ENCODE assay signal across 8 cellular contexts in the genomic region with DNA sequence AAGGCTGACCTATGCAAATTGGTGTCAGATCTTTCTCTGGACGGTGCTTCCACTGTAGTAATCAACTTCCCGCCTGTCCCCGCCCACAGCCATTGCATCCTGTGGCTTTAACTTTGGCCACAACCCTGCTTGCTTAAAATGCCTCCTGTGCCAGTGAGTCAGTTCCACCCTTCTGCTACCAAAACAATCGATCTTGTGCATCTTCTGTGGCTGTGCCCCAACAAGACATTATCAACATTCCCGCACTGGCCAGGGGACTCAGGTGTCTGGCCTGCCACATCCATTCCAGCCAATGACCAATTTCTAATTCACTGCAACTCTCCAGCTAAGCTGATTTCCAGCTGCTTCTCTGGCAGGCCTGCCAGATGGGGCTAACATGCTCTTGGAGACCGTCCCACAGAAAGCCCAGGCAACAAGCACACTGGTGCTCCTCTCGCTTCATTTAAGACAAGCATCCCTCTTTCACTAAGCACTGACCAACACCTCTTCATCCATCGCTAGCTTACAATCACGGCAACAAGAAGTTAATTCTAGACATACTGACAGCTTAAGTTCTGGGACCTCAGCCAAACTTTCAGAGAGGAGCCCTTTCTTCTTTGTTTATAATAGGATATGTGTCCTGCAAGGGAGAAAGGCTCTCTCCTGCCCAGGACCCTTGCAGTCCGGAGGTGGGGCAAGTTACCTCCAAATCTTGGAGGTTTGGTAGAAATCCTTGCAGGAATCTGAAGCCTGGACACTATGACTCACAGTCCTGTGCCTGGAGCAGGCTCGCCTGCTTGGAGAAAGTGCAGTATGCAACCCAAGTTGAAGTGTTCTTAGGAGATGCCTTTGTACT. TPM values are rescaled to one million over a fixed set of nuclear protein-coding genes. Genes with fewer than 3 reads are reported as not detected.
DNase-seq lines count a peak whose midpoint lies in the region; ATAC-seq and TF ChIP-seq lines count a peak whose summit lies in the region.

No MANE protein-coding gene starts in this region.

- no peak for TF ChIP-seq CTCF in VCaP (conservative IDR thresholded peaks at IDR 0.05)

- peak overlapping the region; percentile 61 for H3K27ac ChIP-seq in VCaP

- intact Hi-C loops in Right ventricle myocardium superior (cut with DNase I): no loop called here

- DNase-seq in activated T-cell treated with anti-CD3 and anti-CD28 coated beads for 48 hours (ENCODE audit: low read depth) (peak; percentile 33), Right ventricle myocardium superior (peak; percentile 55), SK-N-DZ (ENCODE audit: low spot score) (no peak), GF-D8 (lab: John Stamatoyannopoulos, UW) (no peak)
- no peak for DNase-seq in activated T-cell treated with anti-CD3 and anti-CD28 coated beads, Interleukin-2, amount 50 U/mL, for 4 hours
- peak; percentile 20 to 51 for DNase-seq in stimulated activated CD4-positive, alpha-beta T cell treated with anti-CD3 and anti-CD28 coated beads, Interleukin-4, amount 100 ng/mL, for 48 hours (ENCODE audit: low read depth in 2 of 2)

- H3K27me3 Mint-ChIP-seq in activated T-cell treated with anti-CD3 and anti-CD28 coated beads, Interleukin-2, amount 50 U/mL, for 4 hours (ENCODE audit: low read depth): peaks cover 15% of the 10 kb centered on the region

- H3K4me1 Mint-ChIP-seq in activated T-cell treated with anti-CD3 and anti-CD28 coated beads, Interleukin-2, amount 50 U/mL, for 4 hours (ENCODE audit: low read depth): peaks cover 12% of the 10 kb centered on the region

- no peak overlapping the region for H3K4me3 Mint-ChIP-seq in activated T-cell treated with anti-CD3 and anti-CD28 coated beads, Interleukin-2, amount 50 U/mL, for 4 hours

- no peak for ATAC-seq in activated T-cell treated with anti-CD3 and anti-CD28 coated beads, Interleukin-2, amount 50 U/mL, for 4 hours
- ATAC-seq in Right ventricle myocardium superior (ENCODE audit: poor library complexity) (peak; percentile 38), GM18517 (IDR thresholded peaks at IDR 0.05; ENCODE audit: unreplicated experiment) (no peak)

- no peaks in the 10 kb centered on the region for H3K9me3 Mint-ChIP-seq in activated T-cell treated with anti-CD3 and anti-CD28 coated beads, Interleukin-2, amount 50 U/mL, for 4 hours

- H3K36me3 Mint-ChIP-seq in activated T-cell treated with anti-CD3 and anti-CD28 coated beads, Interleukin-2, amount 50 U/mL, for 4 hours (ENCODE audit: insufficient read depth): no peaks in the 10 kb centered on the region

RNA-seq across cellular contexts. Expression of a gene that starts 6.7 kb away (rescaled TPM):
- total RNA-seq in activated T-cell treated with anti-CD3 and anti-CD28 coated beads, Interleukin-2, amount 50 U/mL, for 4 hours: under 1 TPM; 0.08 to 0.15 (median 0.14) TPM
- 0.27 TPM for total RNA-seq in Right ventricle myocardium superior
- 0.27 and 0.31 TPM in 2 replicates for polyA plus RNA-seq in SK-N-DZ (2014; cell fraction: cytosol; rRNA removed)
- polyA plus RNA-seq in SK-N-DZ (2014; cell fraction: nucleus; rRNA removed): 0.41 and 0.57 TPM in 2 replicates

Comparison
In these comparisons a context has a peak if more than half of its experiments do, and no peak if none do; other contexts are left out.
1. DNase-seq: peak in activated T-cell treated with anti-CD3 and anti-CD28 coated beads for 48 hours (single experiment), Right ventricle myocardium superior (single experiment) and stimulated activated CD4-positive, alpha-beta T cell treated with anti-CD3 and anti-CD28 coated beads, Interleukin-4, amount 100 ng/mL, for 48 hours (2 of 2); none in activated T-cell treated with anti-CD3 and anti-CD28 coated beads, Interleukin-2, amount 50 U/mL, for 4 hours (single experiment), SK-N-DZ (single experiment) and GF-D8 (single experiment).